22 cellular contexts compared by ENCODE assay signal in genomic region chr4:62618042-62618441, GRCh38.
"Had no signal": no experiment of that assay in that cellular context is flagged by ENCODE, and none has a peak within 500 bp of the region (broad histone marks: within the 10 kb centered on the region; RNA-seq: fewer than 3 reads in every experiment).

No MANE protein-coding gene starts in this region.

- ATAC-seq: heart left ventricle; left colon; left ventricle myocardium superior; naive thymus-derived CD4-positive, alpha-beta T cell had no signal

- H3K27ac ChIP-seq: colonic mucosa, heart left ventricle, neutrophil, right atrium auricular region, sigmoid colon, skin epidermis, stomach, thoracic aorta, transverse colon had no signal

- H3K4me3 ChIP-seq: colonic mucosa, heart left ventricle, lung, right atrium auricular region, sigmoid colon, skin epidermis, stomach, thoracic aorta, transverse colon had no signal

- FAIRE-seq: frontal cortex had no signal

- DNase-seq: colonic mucosa; effector CD8-positive, alpha-beta T cell; heart left ventricle; hippocampal formation; left colon; left ventricle myocardium superior; mesendoderm; naive thymus-derived CD4-positive, alpha-beta T cell; nephron progenitor cell; posterior cingulate gyrus; sigmoid colon; stimulated activated CD4-positive, alpha-beta T cell treated with anti-CD3 and anti-CD28 coated beads, Interleukin-12 subunit alpha, Interleukin-12 subunit beta, amount 100 ng/mL, for 4 hours; stimulated activated naive CD4-positive, alpha-beta T cell; stomach; substantia nigra; transverse colon had no signal

- H3K36me3 ChIP-seq: colonic mucosa, heart left ventricle, neutrophil, right atrium auricular region, sigmoid colon, stomach, thoracic aorta, transverse colon had no signal

- H3K4me1 ChIP-seq: colonic mucosa, right atrium auricular region, sigmoid colon, stomach, transverse colon had no signal

- H3K9me3 ChIP-seq: colonic mucosa, heart left ventricle, neutrophil, right atrium auricular region, sigmoid colon, stomach, thoracic aorta, transverse colon had no signal

- H3K27me3 ChIP-seq: colonic mucosa, heart left ventricle, neutrophil, right atrium auricular region, sigmoid colon, stomach, transverse colon had no signal
